Comparison of ENCODE assay signal across 30 cellular contexts in genomic region chr17:78164748-78165607, GRCh38. TPM values are rescaled to one million over a fixed set of nuclear protein-coding genes. Genes with fewer than 3 reads are reported as not detected.
"Had no signal": no experiment of that assay in that cellular context is flagged by ENCODE, and none has a peak within 500 bp of the region (broad histone marks: within the 10 kb centered on the region; RNA-seq: fewer than 3 reads in every experiment).

No MANE protein-coding gene starts in this region.

- H3K4me1 Mint-ChIP-seq: neural crest cell had no signal

- DNase-seq: activated B cell treated with CpG ODN at 0.5 μM for 24 hours; activated CD4-positive, alpha-beta T cell treated with anti-CD3 and anti-CD28 coated beads for 36 hours; activated CD4-positive, alpha-beta T cell treated with anti-CD3 and anti-CD28 coated beads, Interleukin-2, amount 50 U/mL, for 4 hours; activated CD8-positive, alpha-beta memory T cell treated with anti-CD3 and anti-CD28 coated beads for 24 hours; activated CD8-positive, alpha-beta memory T cell treated with anti-CD3 and anti-CD28 coated beads, Interleukin-2, amount 50 U/mL, for 4 hours; activated naive CD8-positive, alpha-beta T cell treated with anti-CD3 and anti-CD28 coated beads for 36 hours; activated T-cell treated with anti-CD3 and anti-CD28 coated beads, Interleukin-2, amount 50 U/mL, for 24 hours; central memory CD4-positive, alpha-beta T cell; effector memory CD4-positive, alpha-beta T cell; foreskin melanocyte; left lung; naive thymus-derived CD4-positive, alpha-beta T cell; retina; spleen; stimulated activated CD4-positive, alpha-beta T cell treated with anti-CD3 and anti-CD28 coated beads, Interleukin-4, amount 100 ng/mL, for 1 hour; stimulated activated naive CD8-positive, alpha-beta T cell treated with anti-CD3 and anti-CD28 coated beads, Interleukin-15, Interleukin-2, amounts not matched to agents 100 U/mL and 50 U/mL, for 24 hours; T1000; upper lobe of left lung had no signal

- H3K36me3 ChIP-seq: left lung, upper lobe of left lung had no signal

- H3K27me3 ChIP-seq: left lung, spleen, upper lobe of left lung had no signal

- H3K4me3 ChIP-seq: left lung, lung, spleen, upper lobe of left lung had no signal

- H3K9me3 ChIP-seq: left lung, spleen, upper lobe of left lung had no signal

- H3K27ac Mint-ChIP-seq: activated B cell treated with CpG ODN at 0.5 μM for 24 hours; activated CD4-positive, alpha-beta T cell treated with anti-CD3 and anti-CD28 coated beads for 36 hours; activated naive CD8-positive, alpha-beta T cell treated with anti-CD3 and anti-CD28 coated beads for 36 hours; activated T-cell treated with anti-CD3 and anti-CD28 coated beads, Interleukin-2, amount 50 U/mL, for 24 hours; activated T-helper 17 cell treated with anti-CD3 and anti-CD28 coated beads, Interleukin-2, amount 50 U/mL, for 72 hours; naive thymus-derived CD4-positive, alpha-beta T cell; progenitor cell of endocrine pancreas had no signal

- H3K27me3 Mint-ChIP-seq: activated B cell treated with CpG ODN at 0.5 μM for 24 hours; activated CD4-positive, alpha-beta T cell treated with anti-CD3 and anti-CD28 coated beads for 36 hours; activated naive CD8-positive, alpha-beta T cell treated with anti-CD3 and anti-CD28 coated beads for 36 hours; activated T-cell treated with anti-CD3 and anti-CD28 coated beads, Interleukin-2, amount 50 U/mL, for 24 hours; activated T-helper 17 cell treated with anti-CD3 and anti-CD28 coated beads, Interleukin-2, amount 50 U/mL, for 72 hours; naive thymus-derived CD4-positive, alpha-beta T cell; progenitor cell of endocrine pancreas had no signal

- H3K4me3 Mint-ChIP-seq: activated B cell treated with CpG ODN at 0.5 μM for 24 hours; activated CD4-positive, alpha-beta T cell treated with anti-CD3 and anti-CD28 coated beads for 36 hours; activated naive CD8-positive, alpha-beta T cell treated with anti-CD3 and anti-CD28 coated beads for 36 hours; activated T-cell treated with anti-CD3 and anti-CD28 coated beads, Interleukin-2, amount 50 U/mL, for 24 hours; activated T-helper 17 cell treated with anti-CD3 and anti-CD28 coated beads, Interleukin-2, amount 50 U/mL, for 72 hours; naive thymus-derived CD4-positive, alpha-beta T cell had no signal

- H3K27ac ChIP-seq: left lung, spleen, upper lobe of left lung had no signal

- H3K9me3 Mint-ChIP-seq: activated B cell treated with CpG ODN at 0.5 μM for 24 hours; activated naive CD8-positive, alpha-beta T cell treated with anti-CD3 and anti-CD28 coated beads for 36 hours; activated T-cell treated with anti-CD3 and anti-CD28 coated beads, Interleukin-2, amount 50 U/mL, for 24 hours; activated T-helper 17 cell treated with anti-CD3 and anti-CD28 coated beads, Interleukin-2, amount 50 U/mL, for 72 hours; naive thymus-derived CD4-positive, alpha-beta T cell; neural crest cell had no signal

- ATAC-seq: activated CD4-positive, alpha-beta T cell treated with anti-CD3 and anti-CD28 coated beads for 36 hours; activated T-helper 17 cell treated with anti-CD3 and anti-CD28 coated beads, Interleukin-2, amount 50 U/mL, for 72 hours; esophagus mucosa; left lung; naive thymus-derived CD4-positive, alpha-beta T cell; stimulated activated naive CD8-positive, alpha-beta T cell treated with anti-CD3 and anti-CD28 coated beads, Interleukin-15, Interleukin-2, amounts not matched to agents 100 U/mL and 50 U/mL, for 24 hours had no signal

RNA-seq across cellular contexts. Expression of gene C17orf99, which starts 18.8 kb away (rescaled TPM):
- total RNA-seq: activated CD4-positive, alpha-beta T cell treated with anti-CD3 and anti-CD28 coated beads for 36 hours; activated naive CD8-positive, alpha-beta T cell treated with anti-CD3 and anti-CD28 coated beads for 36 hours; astrocyte; dermis microvascular lymphatic vessel endothelial cell; endothelial cell of umbilical vein; kidney epithelial cell; left lung; neural crest cell; osteocyte; progenitor cell of endocrine pancreas; subcutaneous adipose tissue; T-helper 1 cell treated with Interleukin-12 subunit alpha and Interleukin-12 subunit beta and Interleukin-4 antibody, amounts not matched to agents 30 ng/mL and 1 ng/mL, for 36 hours had no signal
- polyA plus RNA-seq: endothelial cell of umbilical vein; naive thymus-derived CD4-positive, alpha-beta T cell had no signal
